Comparison of ENCODE assay signal across 2 cellular contexts in the genomic region with DNA sequence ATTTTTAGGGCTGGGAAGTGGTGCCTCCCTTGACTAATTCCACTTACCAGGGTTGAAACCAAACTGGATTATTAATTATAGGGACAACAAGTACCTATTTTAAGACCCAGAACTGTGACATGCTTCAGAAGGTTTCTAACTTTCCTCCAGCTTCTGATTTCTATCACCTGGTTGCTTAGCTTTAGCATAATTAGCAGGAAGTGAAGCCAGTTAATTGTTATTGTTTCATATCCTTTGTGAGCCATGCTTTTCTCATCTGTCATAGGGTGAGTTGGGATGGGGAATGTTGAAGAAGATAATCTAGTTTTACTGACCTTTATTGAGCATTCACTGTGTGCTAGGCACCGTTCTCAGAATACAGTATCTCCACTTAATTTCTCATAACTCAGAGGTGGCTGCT.
TF ChIP-seq lines count a peak whose summit lies in the region.

No MANE protein-coding gene starts in this region.

TF ChIP-seq in HepG2, 621 proteins besides CTCF, POLR2A, EP300 and RAD21:
- TF ChIP-seq GFI1 (CRISPR knock-in tag; IDR thresholded peaks at IDR 0.05; ENCODE audit: borderline replicate concordance) (0 out of 2 replicates have a peak, but pooled peaks have one; percentile 20), NAIF1 (CRISPR knock-in tag; IDR thresholded peaks at IDR 0.05; ENCODE audit: borderline replicate concordance) (no peak)
TF ChIP-seq in HepG2: peak in this region for 1.

TF ChIP-seq in K562, 482 proteins besides CTCF, POLR2A, EP300 and RAD21:
- TF ChIP-seq ZNF586 (CRISPR knock-in tag; conservative IDR thresholded peaks at IDR 0.05) = no peak
- TF ChIP-seq ZNF785 (CRISPR knock-in tag; IDR thresholded peaks at IDR 0.05) = no peak
- no peak for TF ChIP-seq MTA2 (IDR thresholded peaks at IDR 0.05; ENCODE audit: low read depth)
- TF ChIP-seq HNRNPH1 (optimal IDR thresholded peaks at IDR 0.05; ENCODE audit: low read depth, low read length) = no peak
- no peak for TF ChIP-seq NR2C2 (CRISPR knock-in tag; IDR thresholded peaks at IDR 0.05)
- no peak for TF ChIP-seq NR2C2 (tag; IDR thresholded peaks at IDR 0.05)
- TF ChIP-seq JUND (IDR thresholded peaks at IDR 0.05; ENCODE audit: borderline replicate concordance, low read depth, low read length) = no peak
- no peak for TF ChIP-seq JUND (tag; IDR thresholded peaks at IDR 0.05; ENCODE audit: borderline replicate concordance, low read depth, low read length)
- no peak for TF ChIP-seq ZNF507 (tag; conservative IDR thresholded peaks at IDR 0.05)
- TF ChIP-seq SLC30A9 (CRISPR knock-in tag; IDR thresholded peaks at IDR 0.05) = no peak
- TF ChIP-seq, protein P1, sequence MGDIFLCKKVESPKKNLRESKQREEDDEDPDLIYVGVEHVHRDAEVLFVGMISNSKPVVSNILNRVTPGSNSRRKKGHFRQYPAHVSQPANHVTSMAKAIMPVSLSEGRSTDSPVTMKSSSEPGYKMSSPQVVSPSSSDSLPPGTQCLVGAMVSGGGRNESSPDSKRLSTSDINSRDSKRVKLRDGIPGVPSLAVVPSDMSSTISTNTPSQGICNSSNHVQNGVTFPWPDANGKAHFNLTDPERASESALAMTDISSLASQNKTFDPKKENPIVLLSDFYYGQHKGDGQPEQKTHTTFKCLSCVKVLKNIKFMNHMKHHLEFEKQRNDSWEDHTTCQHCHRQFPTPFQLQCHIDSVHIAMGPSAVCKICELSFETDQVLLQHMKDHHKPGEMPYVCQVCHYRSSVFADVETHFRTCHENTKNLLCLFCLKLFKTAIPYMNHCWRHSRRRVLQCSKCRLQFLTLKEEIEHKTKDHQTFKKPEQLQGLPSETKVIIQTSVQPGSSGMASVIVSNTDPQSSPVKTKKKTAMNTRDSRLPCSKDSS (IDR thresholded peaks at IDR 0.05; ENCODE audit: low read depth, partially characterized antibody) = no peak
- no peak for TF ChIP-seq SMARCB1 (IDR thresholded peaks at IDR 0.05; ENCODE audit: insufficient read length, low read depth)
- TF ChIP-seq, protein P2, sequence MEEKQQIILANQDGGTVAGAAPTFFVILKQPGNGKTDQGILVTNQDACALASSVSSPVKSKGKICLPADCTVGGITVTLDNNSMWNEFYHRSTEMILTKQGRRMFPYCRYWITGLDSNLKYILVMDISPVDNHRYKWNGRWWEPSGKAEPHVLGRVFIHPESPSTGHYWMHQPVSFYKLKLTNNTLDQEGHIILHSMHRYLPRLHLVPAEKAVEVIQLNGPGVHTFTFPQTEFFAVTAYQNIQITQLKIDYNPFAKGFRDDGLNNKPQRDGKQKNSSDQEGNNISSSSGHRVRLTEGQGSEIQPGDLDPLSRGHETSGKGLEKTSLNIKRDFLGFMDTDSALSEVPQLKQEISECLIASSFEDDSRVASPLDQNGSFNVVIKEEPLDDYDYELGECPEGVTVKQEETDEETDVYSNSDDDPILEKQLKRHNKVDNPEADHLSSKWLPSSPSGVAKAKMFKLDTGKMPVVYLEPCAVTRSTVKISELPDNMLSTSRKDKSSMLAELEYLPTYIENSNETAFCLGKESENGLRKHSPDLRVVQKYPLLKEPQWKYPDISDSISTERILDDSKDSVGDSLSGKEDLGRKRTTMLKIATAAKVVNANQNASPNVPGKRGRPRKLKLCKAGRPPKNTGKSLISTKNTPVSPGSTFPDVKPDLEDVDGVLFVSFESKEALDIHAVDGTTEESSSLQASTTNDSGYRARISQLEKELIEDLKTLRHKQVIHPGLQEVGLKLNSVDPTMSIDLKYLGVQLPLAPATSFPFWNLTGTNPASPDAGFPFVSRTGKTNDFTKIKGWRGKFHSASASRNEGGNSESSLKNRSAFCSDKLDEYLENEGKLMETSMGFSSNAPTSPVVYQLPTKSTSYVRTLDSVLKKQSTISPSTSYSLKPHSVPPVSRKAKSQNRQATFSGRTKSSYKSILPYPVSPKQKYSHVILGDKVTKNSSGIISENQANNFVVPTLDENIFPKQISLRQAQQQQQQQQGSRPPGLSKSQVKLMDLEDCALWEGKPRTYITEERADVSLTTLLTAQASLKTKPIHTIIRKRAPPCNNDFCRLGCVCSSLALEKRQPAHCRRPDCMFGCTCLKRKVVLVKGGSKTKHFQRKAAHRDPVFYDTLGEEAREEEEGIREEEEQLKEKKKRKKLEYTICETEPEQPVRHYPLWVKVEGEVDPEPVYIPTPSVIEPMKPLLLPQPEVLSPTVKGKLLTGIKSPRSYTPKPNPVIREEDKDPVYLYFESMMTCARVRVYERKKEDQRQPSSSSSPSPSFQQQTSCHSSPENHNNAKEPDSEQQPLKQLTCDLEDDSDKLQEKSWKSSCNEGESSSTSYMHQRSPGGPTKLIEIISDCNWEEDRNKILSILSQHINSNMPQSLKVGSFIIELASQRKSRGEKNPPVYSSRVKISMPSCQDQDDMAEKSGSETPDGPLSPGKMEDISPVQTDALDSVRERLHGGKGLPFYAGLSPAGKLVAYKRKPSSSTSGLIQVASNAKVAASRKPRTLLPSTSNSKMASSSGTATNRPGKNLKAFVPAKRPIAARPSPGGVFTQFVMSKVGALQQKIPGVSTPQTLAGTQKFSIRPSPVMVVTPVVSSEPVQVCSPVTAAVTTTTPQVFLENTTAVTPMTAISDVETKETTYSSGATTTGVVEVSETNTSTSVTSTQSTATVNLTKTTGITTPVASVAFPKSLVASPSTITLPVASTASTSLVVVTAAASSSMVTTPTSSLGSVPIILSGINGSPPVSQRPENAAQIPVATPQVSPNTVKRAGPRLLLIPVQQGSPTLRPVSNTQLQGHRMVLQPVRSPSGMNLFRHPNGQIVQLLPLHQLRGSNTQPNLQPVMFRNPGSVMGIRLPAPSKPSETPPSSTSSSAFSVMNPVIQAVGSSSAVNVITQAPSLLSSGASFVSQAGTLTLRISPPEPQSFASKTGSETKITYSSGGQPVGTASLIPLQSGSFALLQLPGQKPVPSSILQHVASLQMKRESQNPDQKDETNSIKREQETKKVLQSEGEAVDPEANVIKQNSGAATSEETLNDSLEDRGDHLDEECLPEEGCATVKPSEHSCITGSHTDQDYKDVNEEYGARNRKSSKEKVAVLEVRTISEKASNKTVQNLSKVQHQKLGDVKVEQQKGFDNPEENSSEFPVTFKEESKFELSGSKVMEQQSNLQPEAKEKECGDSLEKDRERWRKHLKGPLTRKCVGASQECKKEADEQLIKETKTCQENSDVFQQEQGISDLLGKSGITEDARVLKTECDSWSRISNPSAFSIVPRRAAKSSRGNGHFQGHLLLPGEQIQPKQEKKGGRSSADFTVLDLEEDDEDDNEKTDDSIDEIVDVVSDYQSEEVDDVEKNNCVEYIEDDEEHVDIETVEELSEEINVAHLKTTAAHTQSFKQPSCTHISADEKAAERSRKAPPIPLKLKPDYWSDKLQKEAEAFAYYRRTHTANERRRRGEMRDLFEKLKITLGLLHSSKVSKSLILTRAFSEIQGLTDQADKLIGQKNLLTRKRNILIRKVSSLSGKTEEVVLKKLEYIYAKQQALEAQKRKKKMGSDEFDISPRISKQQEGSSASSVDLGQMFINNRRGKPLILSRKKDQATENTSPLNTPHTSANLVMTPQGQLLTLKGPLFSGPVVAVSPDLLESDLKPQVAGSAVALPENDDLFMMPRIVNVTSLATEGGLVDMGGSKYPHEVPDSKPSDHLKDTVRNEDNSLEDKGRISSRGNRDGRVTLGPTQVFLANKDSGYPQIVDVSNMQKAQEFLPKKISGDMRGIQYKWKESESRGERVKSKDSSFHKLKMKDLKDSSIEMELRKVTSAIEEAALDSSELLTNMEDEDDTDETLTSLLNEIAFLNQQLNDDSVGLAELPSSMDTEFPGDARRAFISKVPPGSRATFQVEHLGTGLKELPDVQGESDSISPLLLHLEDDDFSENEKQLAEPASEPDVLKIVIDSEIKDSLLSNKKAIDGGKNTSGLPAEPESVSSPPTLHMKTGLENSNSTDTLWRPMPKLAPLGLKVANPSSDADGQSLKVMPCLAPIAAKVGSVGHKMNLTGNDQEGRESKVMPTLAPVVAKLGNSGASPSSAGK (IDR thresholded peaks at IDR 0.05) = no peak
- TF ChIP-seq POLR2H (tag; IDR thresholded peaks at IDR 0.05; ENCODE audit: low read depth) = no peak
- no peak for TF ChIP-seq ZC3H4 (CRISPR knock-in tag; IDR thresholded peaks at IDR 0.05; ENCODE audit: borderline replicate concordance)
- TF ChIP-seq, protein P3, sequence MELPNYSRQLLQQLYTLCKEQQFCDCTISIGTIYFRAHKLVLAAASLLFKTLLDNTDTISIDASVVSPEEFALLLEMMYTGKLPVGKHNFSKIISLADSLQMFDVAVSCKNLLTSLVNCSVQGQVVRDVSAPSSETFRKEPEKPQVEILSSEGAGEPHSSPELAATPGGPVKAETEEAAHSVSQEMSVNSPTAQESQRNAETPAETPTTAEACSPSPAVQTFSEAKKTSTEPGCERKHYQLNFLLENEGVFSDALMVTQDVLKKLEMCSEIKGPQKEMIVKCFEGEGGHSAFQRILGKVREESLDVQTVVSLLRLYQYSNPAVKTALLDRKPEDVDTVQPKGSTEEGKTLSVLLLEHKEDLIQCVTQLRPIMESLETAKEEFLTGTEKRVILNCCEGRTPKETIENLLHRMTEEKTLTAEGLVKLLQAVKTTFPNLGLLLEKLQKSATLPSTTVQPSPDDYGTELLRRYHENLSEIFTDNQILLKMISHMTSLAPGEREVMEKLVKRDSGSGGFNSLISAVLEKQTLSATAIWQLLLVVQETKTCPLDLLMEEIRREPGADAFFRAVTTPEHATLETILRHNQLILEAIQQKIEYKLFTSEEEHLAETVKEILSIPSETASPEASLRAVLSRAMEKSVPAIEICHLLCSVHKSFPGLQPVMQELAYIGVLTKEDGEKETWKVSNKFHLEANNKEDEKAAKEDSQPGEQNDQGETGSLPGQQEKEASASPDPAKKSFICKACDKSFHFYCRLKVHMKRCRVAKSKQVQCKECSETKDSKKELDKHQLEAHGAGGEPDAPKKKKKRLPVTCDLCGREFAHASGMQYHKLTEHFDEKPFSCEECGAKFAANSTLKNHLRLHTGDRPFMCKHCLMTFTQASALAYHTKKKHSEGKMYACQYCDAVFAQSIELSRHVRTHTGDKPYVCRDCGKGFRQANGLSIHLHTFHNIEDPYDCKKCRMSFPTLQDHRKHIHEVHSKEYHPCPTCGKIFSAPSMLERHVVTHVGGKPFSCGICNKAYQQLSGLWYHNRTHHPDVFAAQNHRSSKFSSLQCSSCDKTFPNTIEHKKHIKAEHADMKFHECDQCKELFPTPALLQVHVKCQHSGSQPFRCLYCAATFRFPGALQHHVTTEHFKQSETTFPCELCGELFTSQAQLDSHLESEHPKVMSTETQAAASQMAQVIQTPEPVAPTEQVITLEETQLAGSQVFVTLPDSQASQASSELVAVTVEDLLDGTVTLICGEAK (IDR thresholded peaks at IDR 0.05) = no peak
- TF ChIP-seq, protein P3 (CRISPR knock-in tag; IDR thresholded peaks at IDR 0.05) = no peak
- TF ChIP-seq SMC3 (conservative IDR thresholded peaks at IDR 0.05; ENCODE audit: insufficient read depth, low read depth, low read length) = no peak
- no peak for TF ChIP-seq ZFX (CRISPR knock-in tag; IDR thresholded peaks at IDR 0.05)
- no peak for TF ChIP-seq ZNF282 (CRISPR knock-in tag; IDR thresholded peaks at IDR 0.05)
- no peak for TF ChIP-seq ERF (CRISPR knock-in tag; IDR thresholded peaks at IDR 0.05)
- TF ChIP-seq GTF2E2 (tag; IDR thresholded peaks at IDR 0.05) = no peak
- TF ChIP-seq KLF1 (tag; IDR thresholded peaks at IDR 0.05) = no peak
